1 cellular context compared by ENCODE assay signal in genomic region chr21:44646366-44647221, GRCh38.
TF ChIP-seq lines count a peak whose summit lies in the region.

Gene KRTAP10-11 (plus strand): TSS chr21:44646414. CDS start chr21:44646459, 45 bp downstream.

TF ChIP-seq in H1, 55 proteins besides CTCF, POLR2A, EP300 and RAD21:
- TF ChIP-seq KDM1A (IDR thresholded peaks at IDR 0.05; ENCODE audit: borderline replicate concordance, low read length): 0 out of 2 replicates have a peak, but pooled peaks have one; percentile 27
